Comparison of ENCODE assay signal across 15 cellular contexts in the genomic region with DNA sequence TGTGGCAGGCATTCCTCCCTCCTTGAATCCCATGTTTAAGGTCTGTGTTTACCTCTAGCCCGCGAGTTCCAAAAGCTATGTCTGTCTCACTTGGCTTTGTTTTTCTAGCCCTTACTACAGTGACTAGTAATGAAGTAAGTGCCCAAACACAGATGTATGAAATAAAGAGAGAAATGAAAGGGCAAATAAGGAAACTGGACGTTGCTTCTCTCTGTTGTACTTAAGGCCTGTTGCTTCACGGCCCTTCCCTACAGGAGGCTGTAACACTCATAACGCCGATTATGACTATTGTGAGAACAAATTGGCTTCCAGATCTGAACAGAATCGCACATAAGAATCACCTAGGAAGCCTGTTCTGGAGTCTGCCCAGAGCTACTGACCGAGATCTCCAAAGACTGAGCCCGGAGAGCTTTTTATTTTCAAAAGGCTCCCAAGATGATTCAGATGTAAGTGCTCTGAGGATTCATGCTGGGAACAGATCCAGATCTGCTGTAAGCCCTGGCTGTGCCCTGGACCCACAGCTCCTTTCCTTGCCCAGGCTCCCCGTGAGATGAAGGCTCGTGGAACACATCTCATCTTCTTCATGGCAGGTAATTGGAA.
A peak's percentile ranks its signal among the peaks of the same experiment; 100 is the strongest.
DNase-seq lines count a peak whose midpoint lies in the region; ATAC-seq, FAIRE-seq and TF ChIP-seq lines count a peak whose summit lies in the region.
"Had no signal": no experiment of that assay in that cellular context is flagged by ENCODE, and none has a peak within 500 bp of the region (broad histone marks: within the 10 kb centered on the region; RNA-seq: fewer than 3 reads in every experiment).

No MANE protein-coding gene starts in this region.

- FAIRE-seq in astrocyte (lab: Jason Lieb, UNC): no peak

- peak overlapping the region; percentile 57 for H2AFZ ChIP-seq in astrocyte (ENCODE audit: low read depth, low read length)

- no peaks in the 10 kb centered on the region for H3K79me2 ChIP-seq in astrocyte (ENCODE audit: insufficient read depth, low read length)

- H3K27ac ChIP-seq in astrocyte (ENCODE audit: low read depth, low read length) (no peak overlapping the region), thoracic aorta (peak overlapping the region; percentile 22 to 47)

- H3K27me3 ChIP-seq in astrocyte (ENCODE audit: insufficient read depth, low read length) (no peaks in the 10 kb centered on the region), thoracic aorta (replicated peaks; ENCODE audit: insufficient read depth) (no peaks in the 10 kb centered on the region)

- TF ChIP-seq CTCF in astrocyte (IDR thresholded peaks at IDR 0.05; ENCODE audit: insufficient read depth, low read depth, low read length): no peak
- TF ChIP-seq CTCF in foreskin fibroblast (IDR thresholded peaks at IDR 0.05; ENCODE audit: low read depth, low read length): no peak
- no peak for TF ChIP-seq CTCF in thoracic aorta (IDR thresholded peaks at IDR 0.05)

- H3K4me2 ChIP-seq in astrocyte (ENCODE audit: low read length): peak overlapping the region; percentile 75

- H3K4me1 Mint-ChIP-seq in astrocyte (ENCODE audit: low read depth, unreplicated experiment): no peaks in the 10 kb centered on the region

- no peak overlapping the region for H3K27ac Mint-ChIP-seq in astrocyte (ENCODE audit: unreplicated experiment)

- H4K20me1 ChIP-seq in astrocyte (ENCODE audit: insufficient read depth, low read length): no peaks in the 10 kb centered on the region

- H3K36me3 Mint-ChIP-seq in astrocyte (ENCODE audit: low read depth, unreplicated experiment): peaks cover 7% of the 10 kb centered on the region

- H3K9me3 Mint-ChIP-seq in astrocyte (ENCODE audit: unreplicated experiment): peaks cover 5% of the 10 kb centered on the region

- no peak for ATAC-seq in thoracic aorta (ENCODE audit: insufficient number of reproducible peaks, low FRiP score, low read depth)
- no peak for ATAC-seq in HG02571 (IDR thresholded peaks at IDR 0.05; ENCODE audit: unreplicated experiment)
- ATAC-seq: SK-N-SH treated with all-trans-retinoic acid at 6 μM for 48 hours had no signal

- H3K4me1 ChIP-seq in astrocyte (ENCODE audit: insufficient read depth, low read length): peaks cover 6% of the 10 kb centered on the region
- peaks cover 4% of the 10 kb centered on the region in 2 donors for H3K4me1 ChIP-seq in thoracic aorta (ENCODE audit: control insufficient read depth in 1 of 2, low read depth in 2 of 2)
- H3K4me1 ChIP-seq: HAP-1 had no signal

- H3K4me3 Mint-ChIP-seq in astrocyte (ENCODE audit: unreplicated experiment): no peak overlapping the region

- peaks cover 4% of the 10 kb centered on the region for H3K9me3 ChIP-seq in astrocyte (ENCODE audit: insufficient read depth, low read depth, low read length)
- peaks cover 7% of the 10 kb centered on the region for H3K9me3 ChIP-seq in thoracic aorta
- H3K9me3 ChIP-seq: HAP-1 had no signal

- H3K4me3 ChIP-seq in astrocyte (ENCODE audit: insufficient read depth, low read depth, low read length) (peak overlapping the region; percentile 2), foreskin fibroblast (ENCODE audit: low read depth in 1 of 2, low read length in 2 of 2) (no peak overlapping the region), thoracic aorta (peak overlapping the region; percentile 45)
- H3K4me3 ChIP-seq: HAP-1 had no signal

- H3K36me3 ChIP-seq in astrocyte (ENCODE audit: insufficient read depth, low read length) (no peaks in the 10 kb centered on the region), thoracic aorta (no peaks in the 10 kb centered on the region)
- H3K36me3 ChIP-seq: HAP-1 had no signal

- peak; percentile 84 for DNase-seq in MV-4-11 (lab: John Stamatoyannopoulos, UW)
- DNase-seq in astrocyte (ENCODE audit: low read depth): peak; percentile 51
- peak; percentile 52 to 85 for DNase-seq in foreskin fibroblast
- DNase-seq in thoracic aorta (ENCODE audit: low spot score): no peak
- DNase-seq in DMS 273 (lab: John Stamatoyannopoulos, UW; ENCODE audit: unreplicated experiment): no peak
- DNase-seq in NCI-H1436 (lab: John Stamatoyannopoulos, UW): no peak
- DNase-seq: ACHN, COR-L47, NCI-H146, NCI-H2081 treated with DMSO at 0.1 percent for 48 hours, NCI-H510A treated with DMSO at 0.1 percent for 48 hours, SHP77 treated with DMSO at 0.1 percent for 48 hours had no signal

- H3K9ac ChIP-seq in astrocyte (ENCODE audit: low read length): peak overlapping the region; percentile 51

- H3K27me3 Mint-ChIP-seq in astrocyte (ENCODE audit: low read depth, unreplicated experiment): no peaks in the 10 kb centered on the region

Comparison
In these comparisons a context has a peak if more than half of its experiments do, and no peak if none do; other contexts are left out.
1. DNase-seq: peak in MV-4-11 (single experiment), astrocyte (single experiment) and foreskin fibroblast (2 of 2); none in thoracic aorta (single experiment), DMS 273 (single experiment) and NCI-H1436 (single experiment).
2. H3K4me3 ChIP-seq: peak in astrocyte (single experiment) and thoracic aorta (single experiment); none in foreskin fibroblast (0 of 2).